Comparison of ENCODE assay signal across 8 cellular contexts in the genomic region with DNA sequence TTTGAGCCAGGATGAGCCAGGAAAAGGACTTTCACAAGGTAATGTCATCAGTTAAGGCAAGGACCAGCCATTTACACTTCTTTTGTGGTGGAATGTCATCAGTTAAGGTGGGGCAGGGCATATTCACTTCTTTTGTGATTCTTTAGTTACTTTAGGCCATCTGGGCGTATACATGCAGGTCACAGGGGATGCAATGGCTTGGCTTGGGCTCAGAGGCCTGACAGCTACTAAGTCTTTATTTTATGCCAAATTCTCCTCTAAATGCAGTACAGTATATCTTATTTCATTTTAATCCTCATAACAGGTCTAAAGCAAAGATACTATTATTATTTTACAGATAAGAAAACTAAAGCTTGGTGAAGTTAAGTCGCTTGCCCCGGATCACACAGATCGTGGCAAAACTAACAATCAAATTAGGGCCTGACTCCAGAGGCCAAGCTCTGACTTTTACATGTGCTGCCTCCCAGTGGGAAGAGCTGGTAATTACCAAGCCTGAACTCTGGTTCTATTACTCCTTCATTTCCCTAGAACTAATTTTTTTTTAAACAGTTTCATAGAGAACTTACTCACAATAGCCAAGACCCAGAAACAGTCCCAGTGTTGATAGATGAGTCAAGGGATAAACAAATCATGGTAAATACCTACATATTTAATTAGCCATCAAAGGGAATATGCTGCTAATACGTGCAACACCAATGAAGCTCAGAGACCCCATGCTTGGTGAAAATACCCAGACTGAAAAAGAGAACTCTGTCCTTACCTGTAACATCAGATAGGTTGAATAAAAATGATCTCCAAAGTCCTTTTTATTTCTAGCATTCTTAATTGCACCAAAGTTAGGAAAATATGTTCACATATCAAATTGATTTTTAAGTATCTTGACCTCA. TPM values are rescaled to one million over a fixed set of nuclear protein-coding genes. Genes with fewer than 3 reads are reported as not detected.
A peak's percentile ranks its signal among the peaks of the same experiment; 100 is the strongest.
DNase-seq lines count a peak whose midpoint lies in the region; ATAC-seq, FAIRE-seq and TF ChIP-seq lines count a peak whose summit lies in the region.

No MANE protein-coding gene starts in this region.

- H3K9me3 ChIP-seq in heart right ventricle (no peaks in the 10 kb centered on the region), sigmoid colon (no peaks in the 10 kb centered on the region)

- TF ChIP-seq EP300 in sigmoid colon (IDR thresholded peaks at IDR 0.05) = no peak

- ATAC-seq in GM19043 (IDR thresholded peaks at IDR 0.05; ENCODE audit: low read depth, unreplicated experiment) (peak; percentile 92), HG03354 (IDR thresholded peaks at IDR 0.05; ENCODE audit: poor library complexity, severe bottlenecking, unreplicated experiment) (peak; percentile 91), heart right ventricle (peak in 3 of 8 donors; percentile 31 to 61 (median 54))

- H3K4me3 ChIP-seq in heart right ventricle (no peak overlapping the region), sigmoid colon (no peak overlapping the region)

- TF ChIP-seq CTCF in Calu3 (IDR thresholded peaks at IDR 0.05; ENCODE audit: unreplicated experiment) (peak; percentile 74), heart right ventricle (IDR thresholded peaks at IDR 0.05) (peak; percentile 48 to 80 (median 75)), sigmoid colon (IDR thresholded peaks at IDR 0.05) (peak; percentile 45 to 73 (median 62))

- no peaks in the 10 kb centered on the region for H3K36me3 Mint-ChIP-seq in Calu3 (ENCODE audit: insufficient read depth, unreplicated experiment)
- H3K36me3 Mint-ChIP-seq in activated naive CD4-positive, alpha-beta T cell treated with anti-CD3 and anti-CD28 coated beads for 36 hours (ENCODE audit: low read depth) = no peaks in the 10 kb centered on the region

- no peaks in the 10 kb centered on the region for H3K27me3 Mint-ChIP-seq in Calu3 (ENCODE audit: unreplicated experiment)
- H3K27me3 Mint-ChIP-seq in activated naive CD4-positive, alpha-beta T cell treated with anti-CD3 and anti-CD28 coated beads for 36 hours (ENCODE audit: low read depth) = no peaks in the 10 kb centered on the region

- FAIRE-seq in RCC 7860 (lab: Jason Lieb, UNC) (peak; percentile 78), GM12892 (lab: Jason Lieb, UNC) (no peak)

- H3K4me1 Mint-ChIP-seq in Calu3 (ENCODE audit: low read depth, unreplicated experiment) = no peaks in the 10 kb centered on the region
- H3K4me1 Mint-ChIP-seq in activated naive CD4-positive, alpha-beta T cell treated with anti-CD3 and anti-CD28 coated beads for 36 hours (ENCODE audit: low read depth) = no peaks in the 10 kb centered on the region

- no peaks in the 10 kb centered on the region for H3K36me3 ChIP-seq in heart right ventricle
- H3K36me3 ChIP-seq in sigmoid colon = no peaks in the 10 kb centered on the region

- H3K4me1 ChIP-seq in heart right ventricle = peaks cover 0 to 7% (median 0%) of the 10 kb centered on the region in 9 donors
- H3K4me1 ChIP-seq in sigmoid colon = no peaks in the 10 kb centered on the region

- intact Hi-C loops in Calu3 (cut with micrococcal nuclease; ENCODE audit: unreplicated experiment) = loop anchor here (1.0 kb wide), 1 partner anchor 936 kb away; no protein-coding TSS in a partner anchor
- intact Hi-C loops in activated naive CD4-positive, alpha-beta T cell treated with anti-CD3 and anti-CD28 coated beads for 36 hours (cut with micrococcal nuclease) = loop anchor here (1.0 to 2.0 kb wide), 4 partner anchors 11 to 936 kb away; no protein-coding TSS in a partner anchor
- intact Hi-C loops in heart right ventricle (cut with DNase I) = loop anchor here in 3 of 10 donors (5.0 to 10.0 kb wide), 2 partner anchors 932 to 934 kb away; no protein-coding TSS in a partner anchor
- intact Hi-C loops in sigmoid colon (cut with DNase I) = loop anchor here (2.0 kb wide), 1 partner anchor 934 kb away; no protein-coding TSS in a partner anchor

- H3K9me3 Mint-ChIP-seq in Calu3 (ENCODE audit: low read depth, unreplicated experiment) = peaks cover 3% of the 10 kb centered on the region
- no peaks in the 10 kb centered on the region for H3K9me3 Mint-ChIP-seq in activated naive CD4-positive, alpha-beta T cell treated with anti-CD3 and anti-CD28 coated beads for 36 hours

- TF ChIP-seq POLR2A in sigmoid colon (IDR thresholded peaks at IDR 0.05) (no peak), GM12892 (IDR thresholded peaks at IDR 0.05; ENCODE audit: low read depth, low read length) (no peak)

- H3K27ac ChIP-seq in heart right ventricle (no peak overlapping the region), sigmoid colon (no peak overlapping the region)

- DNase-seq in Calu3 (peak; percentile 83), RCC 7860 (ENCODE audit: low spot score) (peak; percentile 41), heart right ventricle (peak in 1 of 2 donors; percentile 45), sigmoid colon (peak; percentile 73), GM12892 (ENCODE audit: insufficient read length) (no peak)
- peak; percentile 82 for DNase-seq in activated naive CD4-positive, alpha-beta T cell treated with anti-CD3 and anti-CD28 coated beads for 36 hours

- CTCF ChIA-PET in Calu3 (lab: Charles Lee) = interaction anchor here (0.6 to 1.6 kb wide), 13 partner anchors 11 to 936 kb away, joined by 3 to 10 read pairs (median 4); a partner anchor contains a TSS
- CTCF ChIA-PET in activated naive CD4-positive, alpha-beta T cell treated with anti-CD3 and anti-CD28 coated beads for 36 hours (lab: Charles Lee) = interaction anchor here (0.6 to 2.8 kb wide), 18 partner anchors 10 to 990 kb away, joined by 3 to 16 read pairs (median 4); no protein-coding TSS in a partner anchor

- no peak overlapping the region for H3K4me3 Mint-ChIP-seq in Calu3 (ENCODE audit: low read depth, unreplicated experiment)
- no peak overlapping the region for H3K4me3 Mint-ChIP-seq in activated naive CD4-positive, alpha-beta T cell treated with anti-CD3 and anti-CD28 coated beads for 36 hours

- H3K27ac Mint-ChIP-seq in Calu3 (ENCODE audit: unreplicated experiment) = no peak overlapping the region
- H3K27ac Mint-ChIP-seq in activated naive CD4-positive, alpha-beta T cell treated with anti-CD3 and anti-CD28 coated beads for 36 hours = no peak overlapping the region

- WGBS in heart right ventricle, 2 donors = 41 to 51% methylated on average over 5 of the region's 5 CpGs
- WGBS in sigmoid colon, 2 donors = 31 to 46% methylated on average over 5 of the region's 5 CpGs

- H3K27me3 ChIP-seq in heart right ventricle (peaks cover 0 to 8% (median 0%) of the 10 kb centered on the region in 7 donors), sigmoid colon (no peaks in the 10 kb centered on the region)

- no TSS peak for BruUV-seq in Calu3 (replicated peaks; lab: Mats Ljungman, UMichigan)

RNA-seq across cellular contexts. Expression of a gene that starts 35.4 kb away (rescaled TPM):
- total RNA-seq in Calu3 (2022) (10.1 and 10.4 TPM in 2 replicates), heart right ventricle (1 to 10 TPM; 1.4 to 4.6 (median 3.3) TPM), sigmoid colon (10 to 100 TPM in 2 of 4 donors, 1 to 10 TPM in 2; 5.4 to 13.0 (median 8.9) TPM)
- 1 to 10 TPM in 1 of 2 experiments, under 1 TPM in 1; 0.93 to 2.0 TPM for total RNA-seq in activated naive CD4-positive, alpha-beta T cell treated with anti-CD3 and anti-CD28 coated beads for 36 hours
- polyA plus RNA-seq in heart right ventricle (10 to 100 TPM in 1 of 2 donors, 1 to 10 TPM in 1; 2.9 to 10.3 TPM), sigmoid colon (1 to 10 TPM; 3.9 to 9.0 (median 5.3) TPM)
- 2.6 TPM for polyA plus RNA-seq in GM12892 (2012; ENCODE audit: missing spikeins)

RNA-seq across cellular contexts. Expression of a gene that starts 55.5 kb away (rescaled TPM):
- total RNA-seq in Calu3 (2022) (191 and 208 TPM in 2 replicates), heart right ventricle (100 to 1,000 TPM in 1 of 10 donors, 10 to 100 TPM in 9; 66.3 to 103 (median 77.1) TPM), sigmoid colon (10 to 100 TPM; 39.1 to 81.3 (median 68.0) TPM)
- total RNA-seq in activated naive CD4-positive, alpha-beta T cell treated with anti-CD3 and anti-CD28 coated beads for 36 hours = 100 to 1,000 TPM; 199 to 221 TPM
- polyA plus RNA-seq in heart right ventricle (100 to 1,000 TPM in 1 of 2 donors, 10 to 100 TPM in 1; 32.4 to 154 TPM), sigmoid colon (100 to 1,000 TPM; 133 to 171 (median 152) TPM)
- polyA plus RNA-seq in GM12892 (2012; ENCODE audit: missing spikeins) = 361 TPM

RNA-seq across cellular contexts. Expression of a gene that starts 55.8 kb away (rescaled TPM):
- total RNA-seq in Calu3 (2022) = 86.4 and 87.8 TPM in 2 replicates
- total RNA-seq in activated naive CD4-positive, alpha-beta T cell treated with anti-CD3 and anti-CD28 coated beads for 36 hours = 10 to 100 TPM; 67.4 to 71.8 TPM
- 10 to 100 TPM; 45.7 to 78.0 (median 57.0) TPM for total RNA-seq in heart right ventricle
- polyA plus RNA-seq in heart right ventricle = 10 to 100 TPM; 81.6 to 99.2 TPM
- 10 to 100 TPM; 53.2 to 85.7 (median 68.4) TPM for total RNA-seq in sigmoid colon
- 10 to 100 TPM; 42.6 to 69.6 (median 62.4) TPM for polyA plus RNA-seq in sigmoid colon
- 103 TPM for polyA plus RNA-seq in GM12892 (2012; ENCODE audit: missing spikeins)
